Comparison of ENCODE assay signal across 8 cellular contexts in the genomic region with DNA sequence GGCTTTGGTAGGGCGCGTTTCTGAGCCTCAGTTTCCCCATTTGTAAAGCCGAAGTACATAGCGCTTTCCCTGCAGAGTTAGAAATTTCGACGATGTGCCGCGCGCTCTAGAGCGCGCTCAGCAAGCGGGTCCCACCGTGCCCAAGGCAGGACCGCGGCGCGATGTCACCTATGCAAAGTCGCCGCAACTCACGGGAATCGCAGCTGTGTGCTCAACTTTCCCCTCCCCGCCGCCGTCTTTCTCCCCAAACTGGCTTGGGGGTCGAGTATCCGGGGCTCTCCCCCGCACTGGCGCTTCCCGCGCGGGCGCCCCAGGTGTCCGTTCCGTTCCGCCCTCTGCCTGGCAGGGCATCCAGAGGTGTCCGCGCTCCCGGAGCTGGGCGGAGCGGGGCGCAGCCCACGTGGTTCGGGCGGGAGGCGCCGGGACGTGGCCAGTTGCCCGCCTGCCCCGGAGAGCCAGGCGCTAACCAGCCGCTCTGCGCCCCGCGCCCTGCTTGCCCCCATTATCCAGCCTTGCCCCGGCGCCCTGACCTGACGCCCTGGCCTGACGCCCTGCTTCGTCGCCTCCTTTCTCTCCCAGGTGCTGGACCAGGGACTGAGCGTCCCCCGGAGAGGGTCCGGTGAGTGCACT. TPM values are rescaled to one million over a fixed set of nuclear protein-coding genes. Genes with fewer than 3 reads are reported as not detected.
DNase-seq lines count a peak whose midpoint lies in the region; ATAC-seq and TF ChIP-seq lines count a peak whose summit lies in the region.

A gene with protein sequence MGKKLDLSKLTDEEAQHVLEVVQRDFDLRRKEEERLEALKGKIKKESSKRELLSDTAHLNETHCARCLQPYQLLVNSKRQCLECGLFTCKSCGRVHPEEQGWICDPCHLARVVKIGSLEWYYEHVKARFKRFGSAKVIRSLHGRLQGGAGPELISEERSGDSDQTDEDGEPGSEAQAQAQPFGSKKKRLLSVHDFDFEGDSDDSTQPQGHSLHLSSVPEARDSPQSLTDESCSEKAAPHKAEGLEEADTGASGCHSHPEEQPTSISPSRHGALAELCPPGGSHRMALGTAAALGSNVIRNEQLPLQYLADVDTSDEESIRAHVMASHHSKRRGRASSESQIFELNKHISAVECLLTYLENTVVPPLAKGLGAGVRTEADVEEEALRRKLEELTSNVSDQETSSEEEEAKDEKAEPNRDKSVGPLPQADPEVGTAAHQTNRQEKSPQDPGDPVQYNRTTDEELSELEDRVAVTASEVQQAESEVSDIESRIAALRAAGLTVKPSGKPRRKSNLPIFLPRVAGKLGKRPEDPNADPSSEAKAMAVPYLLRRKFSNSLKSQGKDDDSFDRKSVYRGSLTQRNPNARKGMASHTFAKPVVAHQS (plus strand): TSS at position 433 of the 630 bp plus-strand sequence. CDS start 6,176 bp downstream, outside the sequence.

- POLR2A ChIA-PET in WTC11 (lab: Charles Lee): interaction anchor here (0.6 kb wide), 1 partner anchor 12 kb away, joined by 3 read pairs; no protein-coding TSS in a partner anchor

- no peaks in the 10 kb centered on the region for H3K9me3 ChIP-seq in right cardiac atrium (ENCODE audit: control insufficient read depth, low read length)

- peak within 1 kb of the TSS; percentile 34 for H3K4me3 ChIP-seq in right cardiac atrium (ENCODE audit: low read length)

- CTCF ChIA-PET in WTC11 (lab: Charles Lee): interaction anchor here (0.9 to 3.9 kb wide), 8 partner anchors 12 to 85 kb away, joined by 3 to 43 read pairs (median 9); no protein-coding TSS in a partner anchor

- H3K4me1 Mint-ChIP-seq in WTC11: peaks cover 43% of the 10 kb centered on the region
- peaks cover 9% of the 10 kb centered on the region for H3K4me1 Mint-ChIP-seq in stimulated activated naive CD8-positive, alpha-beta T cell treated with anti-CD3 and anti-CD28 coated beads, Interleukin-15, amount 100 ng/mL, for 72 hours

- H3K9me3 Mint-ChIP-seq in WTC11: peaks cover 16% of the 10 kb centered on the region
- H3K9me3 Mint-ChIP-seq in stimulated activated naive CD8-positive, alpha-beta T cell treated with anti-CD3 and anti-CD28 coated beads, Interleukin-15, amount 100 ng/mL, for 72 hours: peaks cover 8 to 10% of the 10 kb centered on the region in 2 donors

- DNase-seq in ELR (ENCODE audit: low read depth): peak; percentile 79
- DNase-seq in WTC11 (ENCODE audit: low spot score): peak; percentile 41
- peak; percentile 38 to 82 (median 81) for DNase-seq in right cardiac atrium
- DNase-seq in sciatic nerve (ENCODE audit: low spot score): peak; percentile 75
- DNase-seq in stimulated activated naive CD8-positive, alpha-beta T cell treated with anti-CD3 and anti-CD28 coated beads, Interleukin-15, amount 100 ng/mL, for 72 hours: no peak
- no peak for DNase-seq in stimulated activated CD4-positive, alpha-beta T cell treated with anti-CD3 and anti-CD28 coated beads, Interleukin-4, amount 100 ng/mL, for 1 hour
- DNase-seq in NCI-H2107 (lab: John Stamatoyannopoulos, UW): no peak

- no peak within 1 kb of the TSS for H3K27ac Mint-ChIP-seq in WTC11
- H3K27ac Mint-ChIP-seq in stimulated activated naive CD8-positive, alpha-beta T cell treated with anti-CD3 and anti-CD28 coated beads, Interleukin-15, amount 100 ng/mL, for 72 hours: no peak within 1 kb of the TSS

- H3K36me3 Mint-ChIP-seq in WTC11: peaks cover 17% of the 10 kb centered on the region

- intact Hi-C loops in right cardiac atrium (cut with DNase I) (no loop called here), sciatic nerve (cut with DNase I) (no loop called here)

- no peak for TF ChIP-seq CTCF in WTC11 (IDR thresholded peaks at IDR 0.05)

- peak; percentile 48 for ATAC-seq in WTC11
- ATAC-seq in right cardiac atrium: peak; percentile 76 to 77
- ATAC-seq in sciatic nerve: peak; percentile 72
- ATAC-seq in stimulated activated naive CD8-positive, alpha-beta T cell treated with anti-CD3 and anti-CD28 coated beads, Interleukin-15, amount 100 ng/mL, for 72 hours: no peak
- ATAC-seq in GM18517 (IDR thresholded peaks at IDR 0.05; ENCODE audit: unreplicated experiment): no peak

- WGBS in right cardiac atrium: 2% methylated on average over 63 of the region's 63 CpGs

- H3K27ac ChIP-seq in right cardiac atrium (ENCODE audit: low read length): peak within 1 kb of the TSS; percentile 72

- peak within 1 kb of the TSS; percentile 76 for H3K4me3 Mint-ChIP-seq in WTC11
- peak within 1 kb of the TSS in 1 of 2 donors; percentile 46 for H3K4me3 Mint-ChIP-seq in stimulated activated naive CD8-positive, alpha-beta T cell treated with anti-CD3 and anti-CD28 coated beads, Interleukin-15, amount 100 ng/mL, for 72 hours

- H3K27me3 Mint-ChIP-seq in WTC11 (ENCODE audit: low read depth): peaks cover 76% of the 10 kb centered on the region
- H3K27me3 Mint-ChIP-seq in stimulated activated naive CD8-positive, alpha-beta T cell treated with anti-CD3 and anti-CD28 coated beads, Interleukin-15, amount 100 ng/mL, for 72 hours: peaks cover 83% of the 10 kb centered on the region

- peaks cover 6% of the 10 kb centered on the region for H3K4me1 ChIP-seq in right cardiac atrium (ENCODE audit: control insufficient read depth, insufficient read depth, low read length)

- H3K27me3 ChIP-seq in right cardiac atrium (ENCODE audit: control insufficient read depth, insufficient read depth): no peaks in the 10 kb centered on the region

TF ChIP-seq in WTC11, 78 proteins besides CTCF, POLR2A, EP300 and RAD21 (continues in another document):
- TF ChIP-seq ZBTB21 (CRISPR knock-in tag; IDR thresholded peaks at IDR 0.05; ENCODE audit: borderline replicate concordance): peak; percentile 40
- no peak for TF ChIP-seq SP1 (CRISPR knock-in tag; conservative IDR thresholded peaks at IDR 0.05)
- TF ChIP-seq NR2C2 (CRISPR knock-in tag; IDR thresholded peaks at IDR 0.05): no peak
- 0 out of 2 replicates have a peak, but pooled peaks have one; percentile 48 for TF ChIP-seq TEAD1 (CRISPR knock-in tag; IDR thresholded peaks at IDR 0.05)
- peak; percentile 58; the same call in 1 of the 2 replicates for TF ChIP-seq ZNF232 (CRISPR knock-in tag; IDR thresholded peaks at IDR 0.05)
- TF ChIP-seq, protein P1, sequence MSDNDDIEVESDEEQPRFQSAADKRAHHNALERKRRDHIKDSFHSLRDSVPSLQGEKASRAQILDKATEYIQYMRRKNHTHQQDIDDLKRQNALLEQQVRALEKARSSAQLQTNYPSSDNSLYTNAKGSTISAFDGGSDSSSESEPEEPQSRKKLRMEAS (CRISPR knock-in tag; IDR thresholded peaks at IDR 0.05): peak; percentile 85
- 0 out of 2 replicates have a peak, but pooled peaks have one; percentile 12 for TF ChIP-seq ZNF219 (CRISPR knock-in tag; IDR thresholded peaks at IDR 0.05; ENCODE audit: borderline replicate concordance)
- TF ChIP-seq, protein P2, sequence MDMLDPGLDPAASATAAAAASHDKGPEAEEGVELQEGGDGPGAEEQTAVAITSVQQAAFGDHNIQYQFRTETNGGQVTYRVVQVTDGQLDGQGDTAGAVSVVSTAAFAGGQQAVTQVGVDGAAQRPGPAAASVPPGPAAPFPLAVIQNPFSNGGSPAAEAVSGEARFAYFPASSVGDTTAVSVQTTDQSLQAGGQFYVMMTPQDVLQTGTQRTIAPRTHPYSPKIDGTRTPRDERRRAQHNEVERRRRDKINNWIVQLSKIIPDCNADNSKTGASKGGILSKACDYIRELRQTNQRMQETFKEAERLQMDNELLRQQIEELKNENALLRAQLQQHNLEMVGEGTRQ (CRISPR knock-in tag; IDR thresholded peaks at IDR 0.05): peak; percentile 86
- peak; percentile 69; the same call in 1 of the 2 replicates for TF ChIP-seq ZNF138 (CRISPR knock-in tag; conservative IDR thresholded peaks at IDR 0.05)
- TF ChIP-seq FOXK1 (CRISPR knock-in tag; IDR thresholded peaks at IDR 0.05): peak; percentile 76
- TF ChIP-seq, protein P3, sequence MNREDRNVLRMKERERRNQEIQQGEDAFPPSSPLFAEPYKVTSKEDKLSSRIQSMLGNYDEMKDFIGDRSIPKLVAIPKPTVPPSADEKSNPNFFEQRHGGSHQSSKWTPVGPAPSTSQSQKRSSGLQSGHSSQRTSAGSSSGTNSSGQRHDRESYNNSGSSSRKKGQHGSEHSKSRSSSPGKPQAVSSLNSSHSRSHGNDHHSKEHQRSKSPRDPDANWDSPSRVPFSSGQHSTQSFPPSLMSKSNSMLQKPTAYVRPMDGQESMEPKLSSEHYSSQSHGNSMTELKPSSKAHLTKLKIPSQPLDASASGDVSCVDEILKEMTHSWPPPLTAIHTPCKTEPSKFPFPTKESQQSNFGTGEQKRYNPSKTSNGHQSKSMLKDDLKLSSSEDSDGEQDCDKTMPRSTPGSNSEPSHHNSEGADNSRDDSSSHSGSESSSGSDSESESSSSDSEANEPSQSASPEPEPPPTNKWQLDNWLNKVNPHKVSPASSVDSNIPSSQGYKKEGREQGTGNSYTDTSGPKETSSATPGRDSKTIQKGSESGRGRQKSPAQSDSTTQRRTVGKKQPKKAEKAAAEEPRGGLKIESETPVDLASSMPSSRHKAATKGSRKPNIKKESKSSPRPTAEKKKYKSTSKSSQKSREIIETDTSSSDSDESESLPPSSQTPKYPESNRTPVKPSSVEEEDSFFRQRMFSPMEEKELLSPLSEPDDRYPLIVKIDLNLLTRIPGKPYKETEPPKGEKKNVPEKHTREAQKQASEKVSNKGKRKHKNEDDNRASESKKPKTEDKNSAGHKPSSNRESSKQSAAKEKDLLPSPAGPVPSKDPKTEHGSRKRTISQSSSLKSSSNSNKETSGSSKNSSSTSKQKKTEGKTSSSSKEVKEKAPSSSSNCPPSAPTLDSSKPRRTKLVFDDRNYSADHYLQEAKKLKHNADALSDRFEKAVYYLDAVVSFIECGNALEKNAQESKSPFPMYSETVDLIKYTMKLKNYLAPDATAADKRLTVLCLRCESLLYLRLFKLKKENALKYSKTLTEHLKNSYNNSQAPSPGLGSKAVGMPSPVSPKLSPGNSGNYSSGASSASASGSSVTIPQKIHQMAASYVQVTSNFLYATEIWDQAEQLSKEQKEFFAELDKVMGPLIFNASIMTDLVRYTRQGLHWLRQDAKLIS (CRISPR knock-in tag; IDR thresholded peaks at IDR 0.05; ENCODE audit: borderline replicate concordance): no peak
- TF ChIP-seq, protein P4, sequence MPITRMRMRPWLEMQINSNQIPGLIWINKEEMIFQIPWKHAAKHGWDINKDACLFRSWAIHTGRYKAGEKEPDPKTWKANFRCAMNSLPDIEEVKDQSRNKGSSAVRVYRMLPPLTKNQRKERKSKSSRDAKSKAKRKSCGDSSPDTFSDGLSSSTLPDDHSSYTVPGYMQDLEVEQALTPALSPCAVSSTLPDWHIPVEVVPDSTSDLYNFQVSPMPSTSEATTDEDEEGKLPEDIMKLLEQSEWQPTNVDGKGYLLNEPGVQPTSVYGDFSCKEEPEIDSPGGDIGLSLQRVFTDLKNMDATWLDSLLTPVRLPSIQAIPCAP (CRISPR knock-in tag; IDR thresholded peaks at IDR 0.05): 0 out of 2 replicates have a peak, but pooled peaks have one; percentile 33
- TF ChIP-seq ZNF423 (CRISPR knock-in tag; IDR thresholded peaks at IDR 0.05): peak; percentile 79
- no peak; the same call in 1 of the 2 replicates for TF ChIP-seq FOXP1 (CRISPR knock-in tag; IDR thresholded peaks at IDR 0.05; ENCODE audit: borderline replicate concordance)

RNA-seq across cellular contexts. Expression of the gene that starts here (rescaled TPM):
- total RNA-seq in WTC11 (2021): 7.7 to 10.3 TPM (median 9.7 TPM) in 3 replicates
- total RNA-seq in right cardiac atrium: 100 to 1,000 TPM in 3 of 4 donors, 10 to 100 TPM in 1; 57.8 to 189 (median 143) TPM
- polyA plus RNA-seq in right cardiac atrium: 138 TPM
- total RNA-seq in sciatic nerve: 25.5 TPM

Comparison
In these comparisons a context has a peak if more than half of its experiments do, and no peak if none do; other contexts are left out.
1. DNase-seq: peak in ELR (single experiment), WTC11 (single experiment), right cardiac atrium (3 of 3) and sciatic nerve (single experiment); none in stimulated activated naive CD8-positive, alpha-beta T cell treated with anti-CD3 and anti-CD28 coated beads, Interleukin-15, amount 100 ng/mL, for 72 hours (0 of 2), stimulated activated CD4-positive, alpha-beta T cell treated with anti-CD3 and anti-CD28 coated beads, Interleukin-4, amount 100 ng/mL, for 1 hour (single experiment) and NCI-H2107 (single experiment).
2. ATAC-seq: peak in WTC11 (single experiment), right cardiac atrium (2 of 2) and sciatic nerve (single experiment); none in stimulated activated naive CD8-positive, alpha-beta T cell treated with anti-CD3 and anti-CD28 coated beads, Interleukin-15, amount 100 ng/mL, for 72 hours (single experiment) and GM18517 (single experiment).